ENCODE assay signal across 14 cellular contexts in genomic region chr5:89421035-89421434, GRCh38.
A peak's percentile ranks its signal among the peaks of the same experiment; 100 is the strongest.
DNase-seq lines count a peak whose midpoint lies in the region; ATAC-seq and TF ChIP-seq lines count a peak whose summit lies in the region.
"Had no signal": no experiment of that assay in that cellular context is flagged by ENCODE, and none has a peak within 500 bp of the region (broad histone marks: within the 10 kb centered on the region; RNA-seq: fewer than 3 reads in every experiment).

No MANE protein-coding gene starts in this region.

- H3K4me1 Mint-ChIP-seq in activated T-cell treated with anti-CD3 and anti-CD28 coated beads, Interleukin-2, amount 50 U/mL, for 72 hours (ENCODE audit: low read depth), result no peaks in the 10 kb centered on the region

- no peak overlapping the region for H3K9ac ChIP-seq in GM23248

- H3K9me2 ChIP-seq in GM23248 (ENCODE audit: insufficient read depth), result no peaks in the 10 kb centered on the region

- H3K36me3 Mint-ChIP-seq in activated T-cell treated with anti-CD3 and anti-CD28 coated beads, Interleukin-2, amount 50 U/mL, for 72 hours (ENCODE audit: insufficient read depth in 2 of 2), result peaks cover 0 to 2% of the 10 kb centered on the region in 2 donors

- no peaks in the 10 kb centered on the region for H3K79me2 ChIP-seq in GM23248 (ENCODE audit: insufficient read depth)

- peak; percentile 82 for ATAC-seq in foreskin keratinocyte
- no peak for ATAC-seq in activated T-cell treated with anti-CD3 and anti-CD28 coated beads, Interleukin-2, amount 50 U/mL, for 72 hours (replicated peaks in 1 of 2)
- no peak for ATAC-seq in HG03432 (IDR thresholded peaks at IDR 0.05; ENCODE audit: unreplicated experiment)

- H3K4me2 ChIP-seq in GM23248 (ENCODE audit: unreplicated experiment), result no peak overlapping the region

- H2AFZ ChIP-seq in GM23248, result peak overlapping the region; percentile 44; the same call in 1 of the 2 replicates

- no peak for TF ChIP-seq CTCF in foreskin keratinocyte (conservative IDR thresholded peaks at IDR 0.05)

- DNase-seq in AG08395 (ENCODE audit: low spot score), result peak; percentile 19
- DNase-seq in GM23248, result peak; percentile 53
- peak; percentile 41 for DNase-seq in RPMI7951 (ENCODE audit: low read depth)
- DNase-seq in foreskin keratinocyte, result peak; percentile 16 to 50
- no peak for DNase-seq in NCI-H526 treated with DMSO at 0.1 percent for 48 hours (lab: John Stamatoyannopoulos, UW)
- DNase-seq in activated T-cell treated with anti-CD3 and anti-CD28 coated beads, Interleukin-2, amount 50 U/mL, for 72 hours, result no peak
- DNase-seq in dedifferentiated amniotic fluid mesenchymal stem cell (ENCODE audit: extremely low spot score), result no peak
- DNase-seq: NCI-H2029 treated with DMSO at 0.1 percent for 48 hours; stimulated activated CD4-positive, alpha-beta T cell treated with anti-CD3 and anti-CD28 coated beads, Interleukin-4, amount 100 ng/mL, for 24 hours had no signal

- H3K4me3 ChIP-seq in GM23248, result no peak overlapping the region

- no peaks in the 10 kb centered on the region for H4K20me1 ChIP-seq in GM23248 (ENCODE audit: insufficient read depth)

- H3K9me3 ChIP-seq in GM23248 (ENCODE audit: low read depth), result no peaks in the 10 kb centered on the region

- H3K36me3 ChIP-seq in GM23248 (ENCODE audit: low read depth), result no peaks in the 10 kb centered on the region

- in situ Hi-C loops in GM23248 (cut with MboI), result no loop called here

- H3F3A ChIP-seq in GM23248 (ENCODE audit: insufficient read depth), result no peaks in the 10 kb centered on the region

- 8 to 10% methylated on average over 1 of the region's 1 CpG for WGBS in GM23248 (ENCODE audit: low coverage in 1 of 2, low lambda C conversion rate in 2 of 2, missing lambda C conversion rate in 2 of 2), 2 experiments

- H3K27me3 ChIP-seq in GM23248 (replicated peaks; ENCODE audit: insufficient read depth) (no peaks in the 10 kb centered on the region), foreskin keratinocyte (no peaks in the 10 kb centered on the region)

- H3K27ac ChIP-seq in GM23248 (no peak overlapping the region), foreskin keratinocyte (no peak overlapping the region)
- H3K27ac ChIP-seq: C4-2B had no signal

- H3K4me1 ChIP-seq in GM23248 (ENCODE audit: insufficient read depth), result peaks cover 7% of the 10 kb centered on the region
- H3K4me1 ChIP-seq in foreskin keratinocyte, result peaks cover 9% of the 10 kb centered on the region

- no peak overlapping the region for H3K27ac Mint-ChIP-seq in activated T-cell treated with anti-CD3 and anti-CD28 coated beads, Interleukin-2, amount 50 U/mL, for 72 hours
- H3K27ac Mint-ChIP-seq: activated T-helper 2 cell treated with anti-CD3 and anti-CD28 coated beads, Interferon-gamma antibody, Interleukin-2, Interleukin-4, amounts not matched to agents 10 μg/mL and 5 μg/mL and 100 μg/mL, durations not matched to agents 14 hours and 24 hours and 36 hours; memory B cell; T-helper 2 cell treated with Interferon-gamma antibody and Interleukin-4, amounts not matched to agents 5 μg/mL and 100 μg/mL, for 36 hours had no signal

- no peaks in the 10 kb centered on the region for H3K27me3 Mint-ChIP-seq in activated T-cell treated with anti-CD3 and anti-CD28 coated beads, Interleukin-2, amount 50 U/mL, for 72 hours (ENCODE audit: low read depth)
- H3K27me3 Mint-ChIP-seq: memory B cell had no signal

- no peak overlapping the region for H3K4me3 Mint-ChIP-seq in activated T-cell treated with anti-CD3 and anti-CD28 coated beads, Interleukin-2, amount 50 U/mL, for 72 hours
- H3K4me3 Mint-ChIP-seq: memory B cell; T-helper 2 cell treated with Interferon-gamma antibody and Interleukin-4, amounts not matched to agents 5 μg/mL and 100 μg/mL, for 36 hours had no signal

- peaks cover 11 to 20% of the 10 kb centered on the region in 2 donors for H3K9me3 Mint-ChIP-seq in activated T-cell treated with anti-CD3 and anti-CD28 coated beads, Interleukin-2, amount 50 U/mL, for 72 hours

Comparison
In these comparisons a context has a peak if more than half of its experiments do, and no peak if none do; other contexts are left out.
1. DNase-seq: peak in AG08395 (single experiment), GM23248 (single experiment), RPMI7951 (single experiment) and foreskin keratinocyte (2 of 2); none in NCI-H526 treated with DMSO at 0.1 percent for 48 hours (single experiment), activated T-cell treated with anti-CD3 and anti-CD28 coated beads, Interleukin-2, amount 50 U/mL, for 72 hours (0 of 2) and dedifferentiated amniotic fluid mesenchymal stem cell (single experiment).